Comparison of ENCODE assay signal across 23 cellular contexts in the genomic region with DNA sequence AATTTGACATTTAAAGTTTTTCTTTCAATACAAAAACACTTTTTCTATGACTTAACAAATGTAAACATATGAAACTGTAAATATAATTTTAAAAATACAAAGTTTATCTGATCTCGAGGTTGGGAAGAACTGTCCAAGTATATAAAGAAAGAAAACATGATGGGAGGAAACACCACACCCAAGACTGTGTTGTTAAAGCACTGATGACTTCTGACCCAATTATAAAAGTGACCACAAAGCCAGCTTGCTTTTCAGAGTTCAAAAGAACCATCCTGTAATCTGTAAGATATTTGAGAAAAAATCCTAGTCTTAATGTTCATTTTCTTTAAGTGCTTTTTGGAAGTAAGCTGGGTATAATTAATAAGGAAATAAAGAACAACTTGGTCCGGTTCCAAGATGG. TPM values are rescaled to one million over a fixed set of nuclear protein-coding genes. Genes with fewer than 3 reads are reported as not detected.
DNase-seq lines count a peak whose midpoint lies in the region; ATAC-seq lines count a peak whose summit lies in the region.
"Had no signal": no experiment of that assay in that cellular context is flagged by ENCODE, and none has a peak within 500 bp of the region (broad histone marks: within the 10 kb centered on the region; RNA-seq: fewer than 3 reads in every experiment).

No MANE protein-coding gene starts in this region.

- H3K27me3 ChIP-seq in CD4-positive, alpha-beta memory T cell (ENCODE audit: insufficient read depth, low read length) = no peaks in the 10 kb centered on the region
- H3K27me3 ChIP-seq: BLaER1 treated with 17β-estradiol and CSF1 and Interleukin-3, amounts not matched to agents 10 nM and 100 nM had no signal

- no peak for ATAC-seq in HG02840 (IDR thresholded peaks at IDR 0.05; ENCODE audit: low FRiP score, unreplicated experiment)
- ATAC-seq in GM18502 (IDR thresholded peaks at IDR 0.05; ENCODE audit: poor library complexity, unreplicated experiment) = no peak
- ATAC-seq: A549, GM12878 had no signal

- no peaks in the 10 kb centered on the region for H3K27me3 Mint-ChIP-seq in T-helper 2 cell treated with Interferon-gamma antibody and Interleukin-4, amounts not matched to agents 5 μg/mL and 100 μg/mL, for 36 hours (ENCODE audit: low read depth)
- H3K27me3 Mint-ChIP-seq in CD4-positive, alpha-beta memory T cell = no peaks in the 10 kb centered on the region
- no peaks in the 10 kb centered on the region for H3K27me3 Mint-ChIP-seq in immature natural killer cell (ENCODE audit: low read depth in 3 of 3)
- H3K27me3 Mint-ChIP-seq: B cell; CD4-positive, alpha-beta T cell; CD8-positive, alpha-beta memory T cell had no signal

- peaks cover 4% of the 10 kb centered on the region for H3K4me1 Mint-ChIP-seq in T-helper 2 cell treated with Interferon-gamma antibody and Interleukin-4, amounts not matched to agents 5 μg/mL and 100 μg/mL, for 36 hours (ENCODE audit: low read depth)
- H3K4me1 Mint-ChIP-seq in CD4-positive, alpha-beta memory T cell = peaks cover 0 to 25% (median 8%) of the 10 kb centered on the region in 4 donors
- peaks cover 16 to 23% of the 10 kb centered on the region in 2 donors for H3K4me1 Mint-ChIP-seq in immature natural killer cell
- H3K4me1 Mint-ChIP-seq: B cell had no signal

- DNase-seq in T-helper 2 cell treated with Interferon-gamma antibody and Interleukin-4, amounts not matched to agents 5 μg/mL and 100 μg/mL, for 36 hours (ENCODE audit: low spot score) = no peak
- DNase-seq in T-helper 2 cell (no peak), immature natural killer cell (no peak)
- peak in 1 of 5 donors; percentile 3 for DNase-seq in CD4-positive, alpha-beta memory T cell
- DNase-seq: AML-193; CD8-positive, alpha-beta memory T cell; COR-L47; DMS 273 treated with DMSO at 0.1 percent for 48 hours; DMS153; DMS53; DMS79; DND-41; EL; GDM1 had no signal

- H3K36me3 Mint-ChIP-seq in T-helper 2 cell treated with Interferon-gamma antibody and Interleukin-4, amounts not matched to agents 5 μg/mL and 100 μg/mL, for 36 hours (ENCODE audit: low read depth) = peaks cover 60% of the 10 kb centered on the region
- peaks cover 32 to 34% of the 10 kb centered on the region in 2 donors for H3K36me3 Mint-ChIP-seq in CD4-positive, alpha-beta memory T cell
- H3K36me3 Mint-ChIP-seq in immature natural killer cell = peaks cover 9 to 10% (median 10%) of the 10 kb centered on the region in 3 donors

- no peak overlapping the region for H3K27ac ChIP-seq in CD4-positive, alpha-beta memory T cell (ENCODE audit: low read depth, low read length)
- H3K27ac ChIP-seq: 22Rv1; A549; BLaER1 treated with 17β-estradiol and CSF1 and Interleukin-3, amounts not matched to agents 10 nM and 100 nM; C4-2B had no signal

- peaks cover 7% of the 10 kb centered on the region for H3K36me3 ChIP-seq in CD4-positive, alpha-beta memory T cell (ENCODE audit: insufficient read depth, low read length)

- intact Hi-C loops in CD4-positive, alpha-beta memory T cell (cut with micrococcal nuclease) = no loop called here

- peak overlapping the region; percentile 19 for H3K4me3 Mint-ChIP-seq in T-helper 2 cell treated with Interferon-gamma antibody and Interleukin-4, amounts not matched to agents 5 μg/mL and 100 μg/mL, for 36 hours
- peak overlapping the region in 3 of 8 donors; percentile 3 to 57 (median 31) for H3K4me3 Mint-ChIP-seq in CD4-positive, alpha-beta memory T cell
- H3K4me3 Mint-ChIP-seq in immature natural killer cell = peak overlapping the region in 4 of 5 donors; percentile 10 to 46 (median 24)
- H3K4me3 Mint-ChIP-seq: B cell; CD4-positive, alpha-beta T cell; CD8-positive, alpha-beta memory T cell had no signal

- CTCF ChIA-PET in CD4-positive, alpha-beta memory T cell (lab: Charles Lee; ENCODE audit: partially characterized antibody) = interaction anchor here (0.9 to 1.4 kb wide), 2 partner anchors 13 to 30 kb away, joined by 3 to 4 read pairs; no protein-coding TSS in a partner anchor

- POLR2A ChIA-PET in CD4-positive, alpha-beta memory T cell (lab: Charles Lee; ENCODE audit: partially characterized antibody) = interaction anchor here (7.3 kb wide), 1 partner anchor 15 kb away, joined by 51 read pairs; the partner anchor contains the start of genes CEP57 and FAM76B

- peaks cover 9% of the 10 kb centered on the region for H3K4me1 ChIP-seq in CD4-positive, alpha-beta memory T cell (ENCODE audit: insufficient read depth, low read length)
- H3K4me1 ChIP-seq: A549; BLaER1 treated with 17β-estradiol and CSF1 and Interleukin-3, amounts not matched to agents 10 nM and 100 nM had no signal

- peaks cover 13% of the 10 kb centered on the region for H3K9me3 Mint-ChIP-seq in T-helper 2 cell treated with Interferon-gamma antibody and Interleukin-4, amounts not matched to agents 5 μg/mL and 100 μg/mL, for 36 hours
- peaks cover 0 to 9% (median 4%) of the 10 kb centered on the region in 8 donors for H3K9me3 Mint-ChIP-seq in CD4-positive, alpha-beta memory T cell
- peaks cover 0 to 2% (median 0%) of the 10 kb centered on the region in 6 donors for H3K9me3 Mint-ChIP-seq in immature natural killer cell
- H3K9me3 Mint-ChIP-seq: CD4-positive, alpha-beta T cell; CD8-positive, alpha-beta memory T cell had no signal

- H3K27ac Mint-ChIP-seq in T-helper 2 cell treated with Interferon-gamma antibody and Interleukin-4, amounts not matched to agents 5 μg/mL and 100 μg/mL, for 36 hours = no peak overlapping the region
- H3K27ac Mint-ChIP-seq in CD4-positive, alpha-beta memory T cell = peak overlapping the region in 4 of 7 donors; percentile 35 to 77 (median 67)
- peak overlapping the region in 3 of 6 donors; percentile 52 to 65 (median 53) for H3K27ac Mint-ChIP-seq in immature natural killer cell
- H3K27ac Mint-ChIP-seq: B cell; CD4-positive, alpha-beta T cell had no signal

- H3K9me3 ChIP-seq in CD4-positive, alpha-beta memory T cell (ENCODE audit: control insufficient read depth in 1 of 2, low read length in 2 of 2) = no peaks in the 10 kb centered on the region
- H3K9me3 ChIP-seq: A549 had no signal

- no peak overlapping the region for H3K4me3 ChIP-seq in CD4-positive, alpha-beta memory T cell (ENCODE audit: low read length in 2 of 2)
- H3K4me3 ChIP-seq: A549; BLaER1 treated with 17β-estradiol and CSF1 and Interleukin-3, amounts not matched to agents 10 nM and 100 nM; GM12878 had no signal

RNA-seq across cellular contexts. Expression of gene CEP57, which starts 15.6 kb away (rescaled TPM):
- total RNA-seq in CD4-positive, alpha-beta memory T cell = 10 to 100 TPM; 76.0 to 78.9 TPM
- polyA plus RNA-seq in CD4-positive, alpha-beta memory T cell = 10 to 100 TPM; 39.0 to 63.9 TPM
- 10 to 100 TPM; 41.5 to 52.2 (median 50.8) TPM for polyA plus RNA-seq in immature natural killer cell

RNA-seq across cellular contexts. Expression of gene FAM76B, which starts 16.3 kb away (rescaled TPM):
- total RNA-seq in CD4-positive, alpha-beta memory T cell = 10 to 100 TPM; 58.0 to 60.5 TPM
- polyA plus RNA-seq in CD4-positive, alpha-beta memory T cell = 10 to 100 TPM; 10.3 to 15.5 TPM
- polyA plus RNA-seq in immature natural killer cell = 10 to 100 TPM; 11.5 to 18.0 (median 11.5) TPM
